22 cellular contexts compared by ENCODE assay signal in genomic region chr13:69556540-69557196, GRCh38.
"Had no signal": no experiment of that assay in that cellular context is flagged by ENCODE, and none has a peak within 500 bp of the region (broad histone marks: within the 10 kb centered on the region; RNA-seq: fewer than 3 reads in every experiment).

No MANE protein-coding gene starts in this region.

- H3K27ac ChIP-seq: colonic mucosa, esophagus squamous epithelium, right atrium auricular region, skin epidermis, tibial artery, uterus had no signal

- H3K27me3 Mint-ChIP-seq: activated CD4-positive, alpha-beta memory T cell treated with anti-CD3 and anti-CD28 coated beads, Interleukin-2, amount 10 ng/mL, durations not matched to agents 7 days and 5 days; activated naive CD4-positive, alpha-beta T cell treated with anti-CD3 and anti-CD28 coated beads, Interleukin-2, amount 50 U/mL, for 24 hours; activated T-cell treated with anti-CD3 and anti-CD28 coated beads, Interleukin-2, amount 50 U/mL, for 24 hours; memory B cell; naive thymus-derived CD8-positive, alpha-beta T cell had no signal

- H3K36me3 ChIP-seq: colonic mucosa, esophagus squamous epithelium, right atrium auricular region, tibial artery, uterus had no signal

- H3K4me3 Mint-ChIP-seq: activated CD4-positive, alpha-beta memory T cell treated with anti-CD3 and anti-CD28 coated beads, Interleukin-2, amount 10 ng/mL, durations not matched to agents 7 days and 5 days; activated naive CD4-positive, alpha-beta T cell treated with anti-CD3 and anti-CD28 coated beads, Interleukin-2, amount 50 U/mL, for 24 hours; activated T-cell treated with anti-CD3 and anti-CD28 coated beads, Interleukin-2, amount 50 U/mL, for 24 hours; memory B cell; naive thymus-derived CD8-positive, alpha-beta T cell had no signal

- ATAC-seq: left ventricle myocardium superior; naive thymus-derived CD8-positive, alpha-beta T cell had no signal

- H3K36me3 Mint-ChIP-seq: activated naive CD4-positive, alpha-beta T cell treated with anti-CD3 and anti-CD28 coated beads, Interleukin-2, amount 50 U/mL, for 24 hours; memory B cell; naive thymus-derived CD8-positive, alpha-beta T cell had no signal

- H3K27me3 ChIP-seq: colonic mucosa, esophagus squamous epithelium, right atrium auricular region, tibial artery, uterus had no signal

- H3K9me3 ChIP-seq: colonic mucosa, esophagus squamous epithelium, right atrium auricular region, tibial artery, uterus had no signal

- H3K4me3 ChIP-seq: colonic mucosa, esophagus squamous epithelium, right atrium auricular region, skin epidermis, tibial artery, uterus had no signal

- H3K9me3 Mint-ChIP-seq: activated CD4-positive, alpha-beta memory T cell treated with anti-CD3 and anti-CD28 coated beads, Interleukin-2, amount 10 ng/mL, durations not matched to agents 7 days and 5 days; memory B cell had no signal

- DNase-seq: activated CD4-positive, alpha-beta memory T cell treated with anti-CD3 and anti-CD28 coated beads, Interleukin-2, amount 10 ng/mL, durations not matched to agents 7 days and 5 days; activated effector memory CD4-positive, alpha-beta T cell treated with Interleukin-2 at 50 U/mL for 16 hours; activated T-cell treated with anti-CD3 and anti-CD28 coated beads, Interleukin-2, amount 50 U/mL, for 24 hours; amniotic stem cell; central memory CD4-positive, alpha-beta T cell; colonic mucosa; esophagus squamous epithelium; hypothalamus; kidney glomerular epithelial cell; left ventricle myocardium superior; naive thymus-derived CD8-positive, alpha-beta T cell; nucleus accumbens; posterior cingulate gyrus; stimulated activated CD4-positive, alpha-beta T cell treated with anti-CD3 and anti-CD28 coated beads, Interleukin-4, amount 100 ng/mL, for 24 hours; stimulated activated naive CD4-positive, alpha-beta T cell; T1000; tibial artery; uterus had no signal

- H3K27ac Mint-ChIP-seq: activated CD4-positive, alpha-beta memory T cell treated with anti-CD3 and anti-CD28 coated beads, Interleukin-2, amount 10 ng/mL, durations not matched to agents 7 days and 5 days; activated naive CD4-positive, alpha-beta T cell treated with anti-CD3 and anti-CD28 coated beads, Interleukin-2, amount 50 U/mL, for 24 hours; activated T-cell treated with anti-CD3 and anti-CD28 coated beads, Interleukin-2, amount 50 U/mL, for 24 hours; memory B cell; naive thymus-derived CD8-positive, alpha-beta T cell had no signal

- H3K4me1 Mint-ChIP-seq: activated CD4-positive, alpha-beta memory T cell treated with anti-CD3 and anti-CD28 coated beads, Interleukin-2, amount 10 ng/mL, durations not matched to agents 7 days and 5 days; activated naive CD4-positive, alpha-beta T cell treated with anti-CD3 and anti-CD28 coated beads, Interleukin-2, amount 50 U/mL, for 24 hours; memory B cell; naive thymus-derived CD8-positive, alpha-beta T cell had no signal

- H3K4me1 ChIP-seq: colonic mucosa, esophagus squamous epithelium, right atrium auricular region, tibial artery, uterus had no signal
